In genomic region chr6:149107520-149107919, GRCh38 we compare ENCODE assay signal across 20 cellular contexts.
"Had no signal": no experiment of that assay in that cellular context is flagged by ENCODE, and none has a peak within 500 bp of the region (broad histone marks: within the 10 kb centered on the region; RNA-seq: fewer than 3 reads in every experiment).

No MANE protein-coding gene starts in this region.

- H3K27me3 ChIP-seq: gastroesophageal sphincter, ovary, spleen, tibial nerve had no signal

- H3K27me3 Mint-ChIP-seq: activated naive CD8-positive, alpha-beta T cell; T-cell had no signal

- H3K27ac Mint-ChIP-seq: activated naive CD8-positive, alpha-beta T cell; naive thymus-derived CD8-positive, alpha-beta T cell; T-cell; T-helper 2 cell treated with Interferon-gamma antibody and Interleukin-4, amounts not matched to agents 5 μg/mL and 100 μg/mL, for 36 hours had no signal

- H3K4me3 Mint-ChIP-seq: activated naive CD8-positive, alpha-beta T cell; naive thymus-derived CD8-positive, alpha-beta T cell; T-cell; T-helper 2 cell treated with Interferon-gamma antibody and Interleukin-4, amounts not matched to agents 5 μg/mL and 100 μg/mL, for 36 hours had no signal

- H3K27ac ChIP-seq: gastroesophageal sphincter, lower lobe of right lung, prostate gland, spleen, tibial nerve had no signal

- H3K9me3 ChIP-seq: gastroesophageal sphincter, lower lobe of right lung, ovary, prostate gland, spleen, tibial nerve had no signal

- H3K4me3 ChIP-seq: gastroesophageal sphincter, lower lobe of right lung, ovary, prostate gland, spleen, tibial nerve had no signal

- H3K4me1 ChIP-seq: gastroesophageal sphincter, lower lobe of right lung, prostate gland had no signal

- ATAC-seq: gastroesophageal sphincter; left colon; lower lobe of right lung; naive thymus-derived CD8-positive, alpha-beta T cell; T-cell had no signal

- FAIRE-seq: endothelial cell of umbilical vein, keratinocyte had no signal

- DNase-seq: activated CD4-positive, alpha-beta T cell treated with anti-CD3 and anti-CD28 coated beads for 4 hours; activated CD4-positive, alpha-beta T cell treated with anti-CD3 and anti-CD28 coated beads, Interleukin-2, amount 50 U/mL, for 4 hours; activated effector memory CD4-positive, alpha-beta T cell treated with Interleukin-2 at 50 U/mL for 16 hours; activated naive CD4-positive, alpha-beta T cell treated with Interleukin-2 at 50 U/mL for 16 hours; cortex of kidney; left colon; lower lobe of right lung; mesenchymal stem cell; naive thymus-derived CD8-positive, alpha-beta T cell; ovary; spleen; stimulated activated naive CD4-positive, alpha-beta T cell treated with Interleukin-2 at 50 U/mL for 16 hours; T-cell had no signal

- H3K36me3 ChIP-seq: gastroesophageal sphincter, lower lobe of right lung, ovary, prostate gland, spleen, tibial nerve had no signal
